1 cellular context compared by ENCODE assay signal in the genomic region with DNA sequence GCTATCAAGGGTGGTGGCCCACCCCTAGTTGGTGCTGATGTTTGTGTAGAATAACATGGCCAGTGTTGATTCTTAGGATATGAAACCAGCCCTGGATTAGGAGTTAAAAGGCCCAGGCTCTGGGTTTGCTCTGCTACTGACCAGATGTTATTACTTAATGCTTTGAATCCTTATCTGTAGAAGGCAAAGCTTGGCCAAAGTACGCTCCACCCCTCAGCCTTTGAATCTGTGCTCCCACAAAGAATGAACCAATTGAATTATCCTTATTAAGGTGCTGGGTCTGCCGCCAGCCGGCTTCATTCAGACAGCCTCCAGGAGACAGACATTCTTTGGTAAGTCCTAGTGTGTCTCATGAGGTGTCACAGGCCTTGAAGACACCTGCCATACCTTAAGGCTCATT.
TF ChIP-seq lines count a peak whose summit lies in the region.

No MANE protein-coding gene starts in this region.

TF ChIP-seq in SK-N-SH treated with all-trans-retinoic acid at 6 μM for 48 hours, 23 proteins besides CTCF, POLR2A, EP300 and RAD21:
- TF ChIP-seq TSHZ2 (CRISPR knock-in tag; IDR thresholded peaks at IDR 0.05), result peak; percentile 45; the same call in 1 of the 2 replicates
- TF ChIP-seq ZNF70 (CRISPR knock-in tag; IDR thresholded peaks at IDR 0.05), result no peak
- peak; percentile 84 for TF ChIP-seq TCF4 (CRISPR knock-in tag; IDR thresholded peaks at IDR 0.05; ENCODE audit: borderline replicate concordance)
